ENCODE assay signal across 1 cellular context in the genomic region with DNA sequence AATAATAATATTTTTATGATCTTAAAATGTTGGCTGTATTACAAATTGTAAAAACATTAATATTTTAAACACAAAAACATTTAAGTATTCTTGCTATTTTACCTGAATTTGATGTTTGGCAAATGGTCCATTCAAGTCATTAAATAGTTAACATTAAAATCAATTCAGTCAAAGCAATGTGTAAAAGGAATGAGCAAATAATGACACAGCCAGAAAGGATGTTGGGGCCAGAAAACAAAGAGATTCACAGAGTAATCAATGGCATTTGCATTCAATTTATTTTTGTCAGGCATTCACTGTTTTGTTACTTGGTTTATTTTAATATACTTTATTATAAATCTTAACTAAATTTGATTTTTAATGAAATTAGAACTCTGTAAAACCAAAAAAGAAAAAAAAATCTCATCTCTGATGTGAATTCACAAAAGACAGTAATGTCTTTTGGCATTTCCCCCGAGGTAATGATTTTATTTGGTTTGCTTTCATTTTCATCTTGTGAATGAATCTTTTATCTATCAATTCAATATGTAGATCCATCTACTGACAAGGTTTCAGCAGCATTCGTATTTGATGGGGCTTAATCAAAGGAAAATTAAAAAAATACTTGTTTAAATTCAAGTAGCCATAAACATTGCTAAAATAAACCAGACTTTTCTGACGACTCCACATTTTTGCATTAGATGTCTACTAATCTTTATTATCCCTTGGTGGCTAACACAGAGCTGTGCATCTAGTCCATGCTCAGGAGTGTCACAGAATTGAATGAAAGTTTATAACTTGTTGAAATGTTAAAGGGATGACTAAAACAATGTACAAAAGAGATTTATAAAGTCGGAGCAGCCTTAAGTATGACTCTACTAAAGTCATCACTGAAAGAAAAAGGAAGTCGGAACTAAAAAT.
TF ChIP-seq lines count a peak whose summit lies in the region.

No MANE protein-coding gene starts in this region.

TF ChIP-seq in A549, 52 proteins besides CTCF, POLR2A, EP300 and RAD21 (continued from another document):
- TF ChIP-seq, protein P1, sequence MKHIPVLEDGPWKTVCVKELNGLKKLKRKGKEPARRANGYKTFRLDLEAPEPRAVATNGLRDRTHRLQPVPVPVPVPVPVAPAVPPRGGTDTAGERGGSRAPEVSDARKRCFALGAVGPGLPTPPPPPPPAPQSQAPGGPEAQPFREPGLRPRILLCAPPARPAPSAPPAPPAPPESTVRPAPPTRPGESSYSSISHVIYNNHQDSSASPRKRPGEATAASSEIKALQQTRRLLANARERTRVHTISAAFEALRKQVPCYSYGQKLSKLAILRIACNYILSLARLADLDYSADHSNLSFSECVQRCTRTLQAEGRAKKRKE (CRISPR knock-in tag; IDR thresholded peaks at IDR 0.05; ENCODE audit: low read depth): no peak
- TF ChIP-seq POLR2AphosphoS2 (conservative IDR thresholded peaks at IDR 0.05; ENCODE audit: low read length): no peak
- TF ChIP-seq CEBPB (IDR thresholded peaks at IDR 0.05): no peak
- no peak for TF ChIP-seq ZNF302 (CRISPR knock-in tag; IDR thresholded peaks at IDR 0.05)
- no peak for TF ChIP-seq TP53 (CRISPR knock-in tag; IDR thresholded peaks at IDR 0.05)
- TF ChIP-seq, protein P2, sequence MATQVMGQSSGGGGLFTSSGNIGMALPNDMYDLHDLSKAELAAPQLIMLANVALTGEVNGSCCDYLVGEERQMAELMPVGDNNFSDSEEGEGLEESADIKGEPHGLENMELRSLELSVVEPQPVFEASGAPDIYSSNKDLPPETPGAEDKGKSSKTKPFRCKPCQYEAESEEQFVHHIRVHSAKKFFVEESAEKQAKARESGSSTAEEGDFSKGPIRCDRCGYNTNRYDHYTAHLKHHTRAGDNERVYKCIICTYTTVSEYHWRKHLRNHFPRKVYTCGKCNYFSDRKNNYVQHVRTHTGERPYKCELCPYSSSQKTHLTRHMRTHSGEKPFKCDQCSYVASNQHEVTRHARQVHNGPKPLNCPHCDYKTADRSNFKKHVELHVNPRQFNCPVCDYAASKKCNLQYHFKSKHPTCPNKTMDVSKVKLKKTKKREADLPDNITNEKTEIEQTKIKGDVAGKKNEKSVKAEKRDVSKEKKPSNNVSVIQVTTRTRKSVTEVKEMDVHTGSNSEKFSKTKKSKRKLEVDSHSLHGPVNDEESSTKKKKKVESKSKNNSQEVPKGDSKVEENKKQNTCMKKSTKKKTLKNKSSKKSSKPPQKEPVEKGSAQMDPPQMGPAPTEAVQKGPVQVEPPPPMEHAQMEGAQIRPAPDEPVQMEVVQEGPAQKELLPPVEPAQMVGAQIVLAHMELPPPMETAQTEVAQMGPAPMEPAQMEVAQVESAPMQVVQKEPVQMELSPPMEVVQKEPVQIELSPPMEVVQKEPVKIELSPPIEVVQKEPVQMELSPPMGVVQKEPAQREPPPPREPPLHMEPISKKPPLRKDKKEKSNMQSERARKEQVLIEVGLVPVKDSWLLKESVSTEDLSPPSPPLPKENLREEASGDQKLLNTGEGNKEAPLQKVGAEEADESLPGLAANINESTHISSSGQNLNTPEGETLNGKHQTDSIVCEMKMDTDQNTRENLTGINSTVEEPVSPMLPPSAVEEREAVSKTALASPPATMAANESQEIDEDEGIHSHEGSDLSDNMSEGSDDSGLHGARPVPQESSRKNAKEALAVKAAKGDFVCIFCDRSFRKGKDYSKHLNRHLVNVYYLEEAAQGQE (IDR thresholded peaks at IDR 0.05): no peak
